Comparison of ENCODE assay signal across 8 cellular contexts in genomic region chr15:33963831-33964664, GRCh38. TPM values are rescaled to one million over a fixed set of nuclear protein-coding genes. Genes with fewer than 3 reads are reported as not detected.
A peak's percentile ranks its signal among the peaks of the same experiment; 100 is the strongest.
DNase-seq lines count a peak whose midpoint lies in the region; FAIRE-seq and TF ChIP-seq lines count a peak whose summit lies in the region.

No MANE protein-coding gene starts in this region.

- CTCF ChIA-PET in OCI-LY7 (lab: Charles Lee; ENCODE audit: unreplicated experiment), result interaction anchor here (1.0 kb wide), 1 partner anchor 10 kb away, joined by 3 read pairs; no protein-coding TSS in a partner anchor

- H3K27me3 Mint-ChIP-seq in activated T-cell treated with anti-CD3 and anti-CD28 coated beads, Interleukin-2, amount 50 U/mL, for 24 hours, result no peaks in the 10 kb centered on the region

- H3K27ac ChIP-seq in C4-2B, result no peak overlapping the region
- no peak overlapping the region for H3K27ac ChIP-seq in OCI-LY7 (ENCODE audit: low read depth, low read length, poor library complexity, severe bottlenecking)
- H3K27ac ChIP-seq in esophagus muscularis mucosa (replicated peaks in 1 of 4), result no peak overlapping the region
- H3K27ac ChIP-seq in smooth muscle cell (ENCODE audit: low read depth), result no peak overlapping the region

- H3K4me3 ChIP-seq in OCI-LY7 (ENCODE audit: low read depth, low read length, poor library complexity, severe bottlenecking) (no peak overlapping the region), esophagus muscularis mucosa (no peak overlapping the region), smooth muscle cell (no peak overlapping the region)

- DNase-seq in H54 (ENCODE audit: insufficient read length, low spot score) (no peak), OCI-LY7 (ENCODE audit: low spot score) (peak; percentile 45), esophagus muscularis mucosa (ENCODE audit: extremely low spot score) (no peak), smooth muscle cell (lab: John Stamatoyannopoulos, UW; ENCODE audit: unreplicated experiment) (no peak), cerebellum (ENCODE audit: low spot score) (no peak)
- no peak for DNase-seq in activated T-cell treated with anti-CD3 and anti-CD28 coated beads, Interleukin-2, amount 50 U/mL, for 24 hours
- DNase-seq in stimulated activated CD4-positive, alpha-beta T cell treated with anti-CD3 and anti-CD28 coated beads, Interleukin-15, amount 100 ng/mL, for 24 hours, result no peak

- H3K4me1 ChIP-seq in OCI-LY7 (ENCODE audit: insufficient read depth, low read length, poor library complexity, severe bottlenecking) (no peaks in the 10 kb centered on the region), esophagus muscularis mucosa (no peaks in the 10 kb centered on the region), smooth muscle cell (ENCODE audit: low read depth) (no peaks in the 10 kb centered on the region)

- H3K9me3 Mint-ChIP-seq in activated T-cell treated with anti-CD3 and anti-CD28 coated beads, Interleukin-2, amount 50 U/mL, for 24 hours, result no peaks in the 10 kb centered on the region

- TF ChIP-seq POLR2A in H54 (IDR thresholded peaks at IDR 0.05; ENCODE audit: low read depth, low read length) (no peak), esophagus muscularis mucosa (IDR thresholded peaks at IDR 0.05; ENCODE audit: low read depth) (no peak)

- H3K36me3 ChIP-seq in OCI-LY7 (ENCODE audit: insufficient read depth, low read length) (no peaks in the 10 kb centered on the region), esophagus muscularis mucosa (no peaks in the 10 kb centered on the region), smooth muscle cell (ENCODE audit: low read depth) (no peaks in the 10 kb centered on the region)

- no peaks in the 10 kb centered on the region for H3K4me1 Mint-ChIP-seq in activated T-cell treated with anti-CD3 and anti-CD28 coated beads, Interleukin-2, amount 50 U/mL, for 24 hours (ENCODE audit: low read depth)

- no peak overlapping the region for H2AFZ ChIP-seq in OCI-LY7 (ENCODE audit: low read length)
- H2AFZ ChIP-seq in smooth muscle cell (ENCODE audit: low read depth), result no peak overlapping the region

- H3F3A ChIP-seq in smooth muscle cell (ENCODE audit: low read depth), result no peaks in the 10 kb centered on the region

- H3K4me2 ChIP-seq in OCI-LY7 (ENCODE audit: low read length) (no peak overlapping the region), smooth muscle cell (no peak overlapping the region)

- BruUV-seq in OCI-LY7 (replicated peaks; lab: Mats Ljungman, UMichigan), result no TSS peak

- H3K9me3 ChIP-seq in OCI-LY7 (ENCODE audit: low read length) (no peaks in the 10 kb centered on the region), esophagus muscularis mucosa (no peaks in the 10 kb centered on the region), smooth muscle cell (replicated peaks; ENCODE audit: low read depth) (no peaks in the 10 kb centered on the region)

- H3K9ac ChIP-seq in smooth muscle cell (ENCODE audit: low read depth), result no peak overlapping the region

- POLR2A ChIA-PET in OCI-LY7 (lab: Charles Lee), result interaction anchor here (0.7 to 1.0 kb wide), 2 partner anchors 29 to 528 kb away, joined by 3 read pairs; no protein-coding TSS in a partner anchor

- no peaks in the 10 kb centered on the region for H3K36me3 Mint-ChIP-seq in activated T-cell treated with anti-CD3 and anti-CD28 coated beads, Interleukin-2, amount 50 U/mL, for 24 hours (ENCODE audit: low read depth)

- intact Hi-C loops in OCI-LY7 (cut with micrococcal nuclease; ENCODE audit: unreplicated experiment), result loop anchor here (1.0 kb wide), 1 partner anchor 228 kb away; no protein-coding TSS in a partner anchor
- intact Hi-C loops in esophagus muscularis mucosa (cut with DNase I), result no loop called here

- no peaks in the 10 kb centered on the region for H3K9me2 ChIP-seq in OCI-LY7 (ENCODE audit: insufficient read depth, low read length)

- H3K79me2 ChIP-seq in OCI-LY7 (ENCODE audit: insufficient read depth, low read depth, low read length), result no peaks in the 10 kb centered on the region
- H3K79me2 ChIP-seq in smooth muscle cell (ENCODE audit: low read depth), result no peaks in the 10 kb centered on the region

- TF ChIP-seq CTCF in C4-2B (conservative IDR thresholded peaks at IDR 0.05) (peak; percentile 89), OCI-LY7 (conservative IDR thresholded peaks at IDR 0.05; ENCODE audit: low read length) (peak; percentile 95), esophagus muscularis mucosa (IDR thresholded peaks at IDR 0.05) (peak; percentile 25 to 53 (median 36)), smooth muscle cell (IDR thresholded peaks at IDR 0.05; ENCODE audit: borderline replicate concordance, insufficient read depth, poor library complexity, severe bottlenecking) (peak; percentile 67)

- H4K20me1 ChIP-seq in OCI-LY7 (ENCODE audit: insufficient read depth, low read length), result no peaks in the 10 kb centered on the region
- no peaks in the 10 kb centered on the region for H4K20me1 ChIP-seq in smooth muscle cell (ENCODE audit: low read depth)

- FAIRE-seq in H54 (lab: Jason Lieb, UNC), result peak; percentile 62

- H3K27me3 ChIP-seq in esophagus muscularis mucosa (no peaks in the 10 kb centered on the region), smooth muscle cell (ENCODE audit: low read depth) (no peaks in the 10 kb centered on the region)

- WGBS in esophagus muscularis mucosa, result 60% methylated on average over 8 of the region's 8 CpGs
- 49% methylated on average over 8 of the region's 8 CpGs for WGBS in smooth muscle cell (ENCODE audit: low lambda C conversion rate)

- no peak overlapping the region for H3K27ac Mint-ChIP-seq in activated T-cell treated with anti-CD3 and anti-CD28 coated beads, Interleukin-2, amount 50 U/mL, for 24 hours

- H3K4me3 Mint-ChIP-seq in activated T-cell treated with anti-CD3 and anti-CD28 coated beads, Interleukin-2, amount 50 U/mL, for 24 hours, result no peak overlapping the region

- no peak for TF ChIP-seq EP300 in esophagus muscularis mucosa (IDR thresholded peaks at IDR 0.05)

RNA-seq across cellular contexts. Expression of gene CHRM5, which starts 4.2 kb away (rescaled TPM):
- not detected in 2 replicates for total RNA-seq in OCI-LY7 (2014; rRNA removed; shearing (Covaris generic))
- total RNA-seq in OCI-LY7 (2022) (not detected in 2 replicates), esophagus muscularis mucosa (not detected), smooth muscle cell (not detected in 2 replicates), cerebellum (0.27 TPM)
- 0.05 TPM in 1 of 2 replicates, not detected in the other for polyA plus RNA-seq in smooth muscle cell

Comparison
In these comparisons a context has a peak if more than half of its experiments do, and no peak if none do; other contexts are left out.
1. CTCF ChIP-seq: peak in every context shown above with its lines; median percentile 95 in OCI-LY7; 89 in C4-2B; 67 in smooth muscle cell; 36 in esophagus muscularis mucosa.